20 cellular contexts compared by ENCODE assay signal in genomic region chr17:15468142-15468541, GRCh38. TPM values are rescaled to one million over a fixed set of nuclear protein-coding genes. Genes with fewer than 3 reads are reported as not detected.
A peak's percentile ranks its signal among the peaks of the same experiment; 100 is the strongest.
DNase-seq lines count a peak whose midpoint lies in the region; ATAC-seq and TF ChIP-seq lines count a peak whose summit lies in the region.
"Had no signal": no experiment of that assay in that cellular context is flagged by ENCODE, and none has a peak within 500 bp of the region (broad histone marks: within the 10 kb centered on the region; RNA-seq: fewer than 3 reads in every experiment).

No MANE protein-coding gene starts in this region.

- H2AK9ac ChIP-seq in IMR-90 (replicated peaks; ENCODE audit: low read depth, low read length, poor library complexity): no peak overlapping the region

- peaks cover 32% of the 10 kb centered on the region for H3K4me1 Mint-ChIP-seq in osteocyte (ENCODE audit: unreplicated experiment)
- H3K4me1 Mint-ChIP-seq: CD4-positive, CD25-positive, alpha-beta regulatory T cell; IgD-negative memory B cell had no signal

- H3K23ac ChIP-seq in IMR-90 (ENCODE audit: low read depth, low read length): no peak overlapping the region

- TF ChIP-seq RAD21 in IMR-90 (IDR thresholded peaks at IDR 0.05; ENCODE audit: low read length): no peak

- no peaks in the 10 kb centered on the region for H3K36me3 ChIP-seq in IMR-90 (ENCODE audit: control insufficient read depth, insufficient read depth, low read length)
- H3K36me3 ChIP-seq in prostate gland: no peaks in the 10 kb centered on the region
- H3K36me3 ChIP-seq in vagina: no peaks in the 10 kb centered on the region
- H3K36me3 ChIP-seq: SJSA1 had no signal

- peaks cover 2 to 8% of the 10 kb centered on the region in 2 experiments; a peak in 1 of 4 replicates for H3K79me1 ChIP-seq in IMR-90 (ENCODE audit: low read depth in 1 of 2, low read length in 2 of 2)

- no peak overlapping the region for H4K91ac ChIP-seq in IMR-90 (ENCODE audit: insufficient read depth, low read depth, low read length)

- H2BK5ac ChIP-seq in IMR-90 (ENCODE audit: low read depth, low read length, poor library complexity, severe bottlenecking): no peak overlapping the region

- no TSS peak for BruUV-seq in IMR-90 (replicated peaks; lab: Mats Ljungman, UMichigan)

- H3K9me3 ChIP-seq in IMR-90 (ENCODE audit: control insufficient read depth, insufficient read depth, low read length) (no peaks in the 10 kb centered on the region), prostate gland (no peaks in the 10 kb centered on the region), vagina (no peaks in the 10 kb centered on the region)
- H3K9me3 ChIP-seq: SJSA1 had no signal

- in situ Hi-C loops in IMR-90 (cut with MboI; ENCODE audit: low sequenced_read_pairs): no loop called here

- H3K9me1 ChIP-seq in IMR-90 (ENCODE audit: insufficient read depth, low read length): peaks cover 20% of the 10 kb centered on the region

- H2AK5ac ChIP-seq in IMR-90 (ENCODE audit: low read depth, low read length): no peak overlapping the region

- peak; percentile 71 for DNase-seq in ELF-1 (ENCODE audit: low read depth, low spot score)
- no peak for DNase-seq in IMR-90
- peak; percentile 91 for DNase-seq in islet precursor cell
- no peak for DNase-seq in osteocyte (ENCODE audit: extremely low spot score, unreplicated experiment)
- no peak for DNase-seq in prostate gland (ENCODE audit: low spot score)
- no peak for DNase-seq in vagina (ENCODE audit: extremely low spot score in 2 of 2)
- DNase-seq in NCI-H446 (lab: John Stamatoyannopoulos, UW): no peak
- DNase-seq: CD4-positive, CD25-positive, alpha-beta regulatory T cell; GDM1; GM23248; H9; NCI-H1694; NCI-H2081; NCI-H2171; NCI-H345; NCI-H524 treated with DMSO at 0.1 percent for 48 hours had no signal

- no peak overlapping the region for H3K4me3 Mint-ChIP-seq in osteocyte (ENCODE audit: unreplicated experiment)
- H3K4me3 Mint-ChIP-seq: CD4-positive, CD25-positive, alpha-beta regulatory T cell; H9; IgD-negative memory B cell had no signal

- H4K8ac ChIP-seq in IMR-90 (ENCODE audit: low read depth in 2 of 2, low read length in 2 of 2): no peak overlapping the region

- dilution Hi-C loops in IMR-90 (cut with HindIII; ENCODE audit: low sequenced_read_pairs, unreplicated experiment): no loop called here

- H3K56ac ChIP-seq in IMR-90 (ENCODE audit: extremely low read depth, insufficient read depth, low read length): no peak overlapping the region

- no peaks in the 10 kb centered on the region for H3K27me3 Mint-ChIP-seq in osteocyte (ENCODE audit: unreplicated experiment)
- H3K27me3 Mint-ChIP-seq: CD4-positive, CD25-positive, alpha-beta regulatory T cell; IgD-negative memory B cell had no signal

- peaks cover 2% of the 10 kb centered on the region for H3K36me3 Mint-ChIP-seq in osteocyte (ENCODE audit: unreplicated experiment)

- H2BK120ac ChIP-seq in IMR-90 (ENCODE audit: low read depth, low read length): no peak overlapping the region

- no peak overlapping the region for H2BK20ac ChIP-seq in IMR-90 (ENCODE audit: low read depth, low read length)

- no peak overlapping the region for H3K4me3 ChIP-seq in IMR-90 (ENCODE audit: insufficient read depth, low read depth, low read length)
- no peak overlapping the region for H3K4me3 ChIP-seq in prostate gland
- no peak overlapping the region for H3K4me3 ChIP-seq in vagina
- H3K4me3 ChIP-seq: GM23248, SJSA1 had no signal

- no peaks in the 10 kb centered on the region for H3K9me3 Mint-ChIP-seq in osteocyte (ENCODE audit: unreplicated experiment)
- H3K9me3 Mint-ChIP-seq: CD4-positive, CD25-positive, alpha-beta regulatory T cell; H9; IgD-negative memory B cell had no signal

- no peak for TF ChIP-seq POLR2A in IMR-90 (IDR thresholded peaks at IDR 0.05; ENCODE audit: low read depth, low read length)
- no peak for TF ChIP-seq POLR2A in prostate gland (IDR thresholded peaks at IDR 0.05)
- TF ChIP-seq POLR2A in vagina (IDR thresholded peaks at IDR 0.05): no peak

- H2AFZ ChIP-seq in IMR-90 (replicated peaks; ENCODE audit: low read length, poor library complexity): peak overlapping the region; percentile 24
- H2AFZ ChIP-seq: GM23248 had no signal

- H3K4ac ChIP-seq in IMR-90 (ENCODE audit: low read depth, low read length): no peak overlapping the region

- TF ChIP-seq CTCF in IMR-90 (conservative IDR thresholded peaks at IDR 0.05; ENCODE audit: low read depth, low read length): no peak
- no peak for TF ChIP-seq CTCF in osteocyte (IDR thresholded peaks at IDR 0.05)
- no peak for TF ChIP-seq CTCF in prostate gland (IDR thresholded peaks at IDR 0.05)
- TF ChIP-seq CTCF in vagina (IDR thresholded peaks at IDR 0.05): no peak

- no peak overlapping the region for H4K5ac ChIP-seq in IMR-90 (ENCODE audit: low read depth, low read length)

- H3K9ac ChIP-seq in IMR-90 (ENCODE audit: low read depth, low read length): no peak overlapping the region
- H3K9ac ChIP-seq: GM23248 had no signal

- no peak overlapping the region for H3K27ac ChIP-seq in IMR-90 (ENCODE audit: insufficient read depth, low read length)
- no peak overlapping the region for H3K27ac ChIP-seq in prostate gland
- H3K27ac ChIP-seq in vagina: no peak overlapping the region
- H3K27ac ChIP-seq: GM23248, SJSA1 had no signal

- H3K4me1 ChIP-seq in IMR-90 (ENCODE audit: control insufficient read depth, insufficient read depth, low read length): peaks cover 13% of the 10 kb centered on the region
- H3K4me1 ChIP-seq in prostate gland (replicated peaks): no peaks in the 10 kb centered on the region
- peaks cover 10% of the 10 kb centered on the region for H3K4me1 ChIP-seq in vagina

- peak overlapping the region; percentile 25 for H3K27ac Mint-ChIP-seq in osteocyte (ENCODE audit: unreplicated experiment)
- H3K27ac Mint-ChIP-seq: CD4-positive, CD25-positive, alpha-beta regulatory T cell; IgD-negative memory B cell had no signal

- H3K4me2 ChIP-seq in IMR-90 (ENCODE audit: low read depth, low read length): no peak overlapping the region

- 58% methylated on average over 2 of the region's 4 CpGs; no CpG with 5 or more reads in 1 of the 2 experiments for WGBS in IMR-90 (ENCODE audit: extremely low coverage in 2 of 2, insufficient read length in 1 of 2), 2 experiments
- 34% methylated on average over 4 of the region's 4 CpGs for WGBS in prostate gland

- POLR2A ChIA-PET in IMR-90 (lab: Charles Lee; ENCODE audit: unreplicated experiment): interaction anchor here (0.6 kb wide), 1 partner anchor 28 kb away, joined by 3 read pairs; no protein-coding TSS in a partner anchor

- H3K14ac ChIP-seq in IMR-90 (replicated peaks; ENCODE audit: low read depth, low read length): no peak overlapping the region

- ATAC-seq in IMR-90 (ENCODE audit: low read depth): no peak
- no peak for ATAC-seq in HG03460 (IDR thresholded peaks at IDR 0.05; ENCODE audit: unreplicated experiment)
- ATAC-seq: Panc1 had no signal

- H2BK15ac ChIP-seq in IMR-90 (ENCODE audit: low read depth, low read length): no peak overlapping the region

- H4K20me1 ChIP-seq in IMR-90 (ENCODE audit: insufficient read depth, low read length): peaks cover 3% of the 10 kb centered on the region; the same call in 1 of the 2 replicates

- H3K18ac ChIP-seq in IMR-90 (ENCODE audit: low read depth, low read length): no peak overlapping the region

- intact Hi-C loops in IMR-90 (cut with micrococcal nuclease) (no loop called here), prostate gland (cut with DNase I) (no loop called here), vagina (cut with DNase I) (no loop called here)

- CTCF ChIA-PET in IMR-90 (lab: Yijun Ruan, JAX): no interaction called here

- H3K27me3 ChIP-seq in IMR-90 (ENCODE audit: control insufficient read depth, insufficient read depth, low read length): no peaks in the 10 kb centered on the region
- no peaks in the 10 kb centered on the region for H3K27me3 ChIP-seq in prostate gland (replicated peaks; ENCODE audit: insufficient read depth)
- no peaks in the 10 kb centered on the region for H3K27me3 ChIP-seq in vagina
- H3K27me3 ChIP-seq: SJSA1 had no signal

TF ChIP-seq in IMR-90, 13 proteins besides CTCF, POLR2A, EP300 and RAD21:
- TF ChIP-seq MXI1 (IDR thresholded peaks at IDR 0.05; ENCODE audit: borderline replicate concordance, low read depth, low read length) (no peak), NFE2L2 (IDR thresholded peaks at IDR 0.05; ENCODE audit: low read depth, low read length) (no peak), ELK1 (IDR thresholded peaks at IDR 0.05; ENCODE audit: borderline replicate concordance, low read depth, low read length) (no peak), RFX5 (IDR thresholded peaks at IDR 0.05; ENCODE audit: low read depth, low read length) (no peak), FOS (IDR thresholded peaks at IDR 0.05; ENCODE audit: low read depth, low read length) (no peak), MAZ (IDR thresholded peaks at IDR 0.05; ENCODE audit: borderline replicate concordance, low read depth, low read length) (no peak), SMC3 (IDR thresholded peaks at IDR 0.05; ENCODE audit: low read depth, low read length) (no peak)
TF ChIP-seq in IMR-90: peak in this region for 0.

RNA-seq across cellular contexts. Expression of gene CDRT4, which starts 0.7 kb away (rescaled TPM):
- total RNA-seq in IMR-90 (2012; rRNA removed) (0.56 and 0.90 TPM in 2 replicates), osteocyte (9.6 and 10.1 TPM in 2 replicates), prostate gland (10 to 100 TPM in 1 of 2 donors, 1 to 10 TPM in 1; 8.5 to 13.0 TPM), vagina (4.2 TPM)
- polyA plus RNA-seq in IMR-90 (2012; rRNA removed): 2.7 and 3.7 TPM in 2 replicates
- 0.13 and 0.50 TPM in 2 replicates for polyA plus RNA-seq in IMR-90 (2012; cell fraction: cytosol; rRNA removed)
- polyA plus RNA-seq in IMR-90 (2012; cell fraction: nucleus; rRNA removed; ENCODE audit: low replicate concordance): 27.7 and 76.4 TPM in 2 replicates

Comparison
In these comparisons a context has a peak if more than half of its experiments do, and no peak if none do; other contexts are left out.
1. DNase-seq: peak in ELF-1 (single experiment) and islet precursor cell (single experiment); none in IMR-90 (single experiment), osteocyte (single experiment), prostate gland (single experiment), vagina (0 of 2) and NCI-H446 (0 of 2).